Comparison of ENCODE assay signal across 8 cellular contexts in genomic region chr2:42754021-42754775, GRCh38. TPM values are rescaled to one million over a fixed set of nuclear protein-coding genes. Genes with fewer than 3 reads are reported as not detected.
A peak's percentile ranks its signal among the peaks of the same experiment; 100 is the strongest.
DNase-seq lines count a peak whose midpoint lies in the region; ATAC-seq and TF ChIP-seq lines count a peak whose summit lies in the region.

No MANE protein-coding gene starts in this region.

- no peaks in the 10 kb centered on the region for H3K27me3 Mint-ChIP-seq in naive thymus-derived CD4-positive, alpha-beta T cell

- H3K27me3 ChIP-seq in SK-N-SH (ENCODE audit: insufficient read depth) (no peaks in the 10 kb centered on the region), mesendoderm (ENCODE audit: insufficient read depth, low read length, poor library complexity) (no peaks in the 10 kb centered on the region)
- no peaks in the 10 kb centered on the region for H3K27me3 ChIP-seq in naive thymus-derived CD4-positive, alpha-beta T cell (ENCODE audit: control insufficient read depth in 2 of 2, insufficient read depth in 2 of 2, low read length in 2 of 2)

- TF ChIP-seq CTCF in SK-N-SH (IDR thresholded peaks at IDR 0.05): no peak

- no peak overlapping the region for H2AK5ac ChIP-seq in mesendoderm (ENCODE audit: low read length)

- H2BK5ac ChIP-seq in mesendoderm (ENCODE audit: low read length): no peak overlapping the region

- H2BK120ac ChIP-seq in mesendoderm (ENCODE audit: low read depth, low read length): no peak overlapping the region

- no peak overlapping the region for H3K4me3 Mint-ChIP-seq in naive thymus-derived CD4-positive, alpha-beta T cell

- no peak overlapping the region for H3K56ac ChIP-seq in mesendoderm (ENCODE audit: low read length)

- H3K9me3 Mint-ChIP-seq in naive thymus-derived CD4-positive, alpha-beta T cell: peaks cover 0 to 1% (median 0%) of the 10 kb centered on the region in 11 donors

- H2AFZ ChIP-seq in SK-N-SH (ENCODE audit: low read depth): no peak overlapping the region

- no peaks in the 10 kb centered on the region for H4K20me1 ChIP-seq in SK-N-SH (ENCODE audit: insufficient read depth)

- intact Hi-C loops in naive thymus-derived CD4-positive, alpha-beta T cell (cut with micrococcal nuclease): no loop called here

- no peak overlapping the region for H3K4me3 ChIP-seq in SK-N-SH (ENCODE audit: low read depth in 2 of 2, low read length in 1 of 2)
- no peak overlapping the region for H3K4me3 ChIP-seq in naive thymus-derived CD4-positive, alpha-beta T cell (ENCODE audit: low read length)
- no peak overlapping the region for H3K4me3 ChIP-seq in mesendoderm (ENCODE audit: low read length)

- no peak overlapping the region for H3K18ac ChIP-seq in mesendoderm (ENCODE audit: low read length)

- POLR2A ChIA-PET in SK-N-SH (lab: Yijun Ruan, JAX): interaction anchor here (2.5 kb wide), 1 partner anchor 56 kb away, joined by 7 read pairs; no protein-coding TSS in a partner anchor
- POLR2A ChIA-PET in naive thymus-derived CD4-positive, alpha-beta T cell (lab: Charles Lee): no interaction called here

- H3K27ac Mint-ChIP-seq in naive thymus-derived CD4-positive, alpha-beta T cell: peak overlapping the region in 2 of 9 donors; percentile 55 to 62

- H3K23ac ChIP-seq in mesendoderm (ENCODE audit: low read length): no peak overlapping the region

- 0 out of 4 replicates have a peak, but pooled peaks of 1 of the 2 experiments have one; percentile 31 for TF ChIP-seq EP300 in SK-N-SH (IDR thresholded peaks at IDR 0.05; ENCODE audit: borderline replicate concordance in 1 of 2, low read depth in 1 of 2, low read length in 1 of 2)

- H2BK15ac ChIP-seq in mesendoderm (replicated peaks; ENCODE audit: low read depth): no peak overlapping the region

- H3K79me1 ChIP-seq in mesendoderm (ENCODE audit: low read length): no peaks in the 10 kb centered on the region

- H3K36me3 ChIP-seq in SK-N-SH (replicated peaks in 1 of 2; ENCODE audit: control insufficient read depth in 1 of 2, insufficient read depth in 2 of 2, low read length in 1 of 2): no peaks in the 10 kb centered on the region
- H3K36me3 ChIP-seq in naive thymus-derived CD4-positive, alpha-beta T cell (ENCODE audit: control insufficient read depth in 2 of 3, insufficient read depth in 3 of 3, low read length in 3 of 3): peaks cover 0 to 20% (median 0%) of the 10 kb centered on the region in 3 experiments
- H3K36me3 ChIP-seq in mesendoderm (ENCODE audit: control insufficient read depth, insufficient read depth, low read length): no peaks in the 10 kb centered on the region

- H3F3A ChIP-seq in SK-N-SH (replicated peaks; ENCODE audit: insufficient read depth): no peaks in the 10 kb centered on the region

- ATAC-seq in GM18867 (IDR thresholded peaks at IDR 0.05; ENCODE audit: unreplicated experiment): peak; percentile 72
- peak; percentile 37 for ATAC-seq in HG02852 (IDR thresholded peaks at IDR 0.05; ENCODE audit: unreplicated experiment)
- ATAC-seq in naive thymus-derived CD4-positive, alpha-beta T cell: peak; percentile 28

- no peak overlapping the region for H4K5ac ChIP-seq in mesendoderm (ENCODE audit: low read length)

- H3K4me1 ChIP-seq in SK-N-SH (ENCODE audit: control insufficient read depth in 1 of 2, insufficient read depth in 2 of 2, low read depth in 1 of 2, low read length in 1 of 2): peaks cover 0 to 38% of the 10 kb centered on the region in 2 experiments; a peak in 1 of 4 replicates
- no peaks in the 10 kb centered on the region for H3K4me1 ChIP-seq in naive thymus-derived CD4-positive, alpha-beta T cell (ENCODE audit: control insufficient read depth in 2 of 2, insufficient read depth in 2 of 2, low read length in 2 of 2)
- no peaks in the 10 kb centered on the region for H3K4me1 ChIP-seq in mesendoderm (ENCODE audit: control insufficient read depth, low read depth, low read length)

- CTCF ChIA-PET in SK-N-SH (lab: Yijun Ruan, JAX): interaction anchor here (0.8 to 6.2 kb wide), 5 partner anchors 10 to 260 kb away, joined by 3 to 34 read pairs (median 3); partner anchors contain the start of genes KCNG3 and OXER1
- CTCF ChIA-PET in naive thymus-derived CD4-positive, alpha-beta T cell (lab: Charles Lee): interaction anchor here (0.7 kb wide), 1 partner anchor 903 kb away, joined by 3 read pairs; no protein-coding TSS in a partner anchor

- peak; percentile 72 for DNase-seq in SK-N-SH
- no peak for DNase-seq in naive thymus-derived CD4-positive, alpha-beta T cell
- no peak for DNase-seq in NCI-H69 (lab: John Stamatoyannopoulos, UW)
- no peak for DNase-seq in HUDEP-2 (lab: John Stamatoyannopoulos, UW; ENCODE audit: unreplicated experiment in 76 of 76)
- DNase-seq in activated gamma-delta T cell treated with Interleukin-2 at 50 U/mL for 16 hours: no peak
- DNase-seq in mesendoderm: no peak

- H3K4me1 Mint-ChIP-seq in naive thymus-derived CD4-positive, alpha-beta T cell: peaks cover 0 to 22% (median 5%) of the 10 kb centered on the region in 7 donors

- H4K8ac ChIP-seq in mesendoderm (ENCODE audit: low read depth, low read length): no peak overlapping the region

- peaks cover 5 to 63% (median 7%) of the 10 kb centered on the region in 5 donors for H3K36me3 Mint-ChIP-seq in naive thymus-derived CD4-positive, alpha-beta T cell

- no peak for TF ChIP-seq RAD21 in SK-N-SH (IDR thresholded peaks at IDR 0.05; ENCODE audit: low read length)

- no peaks in the 10 kb centered on the region for H3K9me2 ChIP-seq in SK-N-SH

- no peak overlapping the region for H3K4ac ChIP-seq in mesendoderm (ENCODE audit: low read depth, low read length)

- H3K4me2 ChIP-seq in SK-N-SH (no peak overlapping the region), mesendoderm (ENCODE audit: low read length) (no peak overlapping the region)

- H3K9ac ChIP-seq in SK-N-SH: no peak overlapping the region
- no peak overlapping the region for H3K9ac ChIP-seq in mesendoderm (ENCODE audit: low read length)

- H3K9me3 ChIP-seq in SK-N-SH: no peaks in the 10 kb centered on the region
- H3K9me3 ChIP-seq in naive thymus-derived CD4-positive, alpha-beta T cell (ENCODE audit: control insufficient read depth in 2 of 3, low read length in 3 of 3): no peaks in the 10 kb centered on the region

- H3K79me2 ChIP-seq in SK-N-SH (ENCODE audit: insufficient read depth) (no peaks in the 10 kb centered on the region), mesendoderm (ENCODE audit: control insufficient read depth, insufficient read depth, low read length) (no peaks in the 10 kb centered on the region)

- H3K27ac ChIP-seq in SK-N-SH (ENCODE audit: low read depth in 2 of 2, low read length in 1 of 2) (peak overlapping the region in 1 of 2 experiments; percentile 25; a peak in 1 of 4 replicates), mesendoderm (ENCODE audit: low read depth, low read length) (no peak overlapping the region)
- H3K27ac ChIP-seq in naive thymus-derived CD4-positive, alpha-beta T cell (ENCODE audit: low read depth, low read length): no peak overlapping the region

- WGBS in SK-N-SH (ENCODE audit: low lambda C conversion rate): 73% methylated on average over 10 of the region's 11 CpGs
- no CpG with 5 or more reads among the region's 11 CpGs for WGBS in mesendoderm (ENCODE audit: extremely low coverage, insufficient coverage, low lambda C conversion rate)

TF ChIP-seq in SK-N-SH, 30 proteins besides CTCF, POLR2A, EP300 and RAD21:
- TF ChIP-seq MAX (IDR thresholded peaks at IDR 0.05; ENCODE audit: low read depth): no peak
- TF ChIP-seq IRF3 (IDR thresholded peaks at IDR 0.05; ENCODE audit: low read depth, low read length): no peak
- no peak for TF ChIP-seq TAF1 (IDR thresholded peaks at IDR 0.05; ENCODE audit: borderline replicate concordance, low read depth, low read length)

RNA-seq across cellular contexts. Expression of gene OXER1, which starts 9.7 kb away (rescaled TPM):
- not detected in 2 replicates for polyA plus RNA-seq in SK-N-SH (2012; rRNA removed)
- polyA plus RNA-seq in SK-N-SH (2012; cell fraction: cytosol; rRNA removed): not detected in 2 replicates
- 0.04 TPM in 1 of 2 replicates, not detected in the other for polyA plus RNA-seq in SK-N-SH (2012; cell fraction: nucleus; rRNA removed)
- 1 to 10 TPM in 1 of 5 experiments, under 1 TPM in 2, not detected in 2; 0.12 to 3.0 (median 0.37) TPM for total RNA-seq in naive thymus-derived CD4-positive, alpha-beta T cell
- polyA plus RNA-seq in naive thymus-derived CD4-positive, alpha-beta T cell: under 1 TPM in 1 of 2 donors, not detected in 1; 0.36 TPM
- 0.95 TPM for polyA plus RNA-seq in mesendoderm (2013, experiment 1 of 2)
- 0.78 TPM for polyA plus RNA-seq in mesendoderm (2013, experiment 2 of 2)

RNA-seq across cellular contexts. Expression of gene HAAO, which starts 38.2 kb away (rescaled TPM):
- not detected in 2 replicates for polyA plus RNA-seq in SK-N-SH (2012; rRNA removed)
- polyA plus RNA-seq in SK-N-SH (2012; cell fraction: cytosol; rRNA removed): not detected in 2 replicates
- polyA plus RNA-seq in SK-N-SH (2012; cell fraction: nucleus; rRNA removed): not detected in 2 replicates
- 1 to 10 TPM in 2 of 5 experiments, under 1 TPM in 1, not detected in 2; 0.82 to 5.1 (median 1.8) TPM for total RNA-seq in naive thymus-derived CD4-positive, alpha-beta T cell
- polyA plus RNA-seq in naive thymus-derived CD4-positive, alpha-beta T cell: under 1 TPM in 1 of 2 donors, not detected in 1; 0.33 TPM
- 2.7 TPM for polyA plus RNA-seq in mesendoderm (2013, experiment 1 of 2)
- polyA plus RNA-seq in mesendoderm (2013, experiment 2 of 2): 2.9 TPM
